Comparison of ENCODE assay signal across 15 cellular contexts in the genomic region with DNA sequence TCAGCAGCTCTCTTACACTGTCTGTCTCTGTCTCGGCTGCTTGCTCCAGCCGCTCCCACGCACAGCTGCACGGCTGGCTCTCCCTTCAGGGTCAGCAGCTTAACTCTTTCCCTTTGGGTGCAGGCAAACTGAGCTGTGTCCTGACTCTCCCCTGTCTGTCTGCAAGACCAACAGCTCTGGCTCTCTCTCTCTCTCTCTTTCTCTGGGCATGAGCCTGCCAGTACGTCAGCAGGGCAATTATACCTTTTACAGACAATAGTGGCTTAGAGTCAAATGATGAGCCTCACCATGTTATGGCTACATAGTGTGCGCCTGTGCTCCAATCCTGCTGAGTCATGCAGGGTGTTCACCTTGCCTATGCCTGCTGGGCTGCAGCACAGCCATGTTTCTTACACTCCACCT.
DNase-seq lines count a peak whose midpoint lies in the region; FAIRE-seq and TF ChIP-seq lines count a peak whose summit lies in the region.
"Had no signal": no experiment of that assay in that cellular context is flagged by ENCODE, and none has a peak within 500 bp of the region (broad histone marks: within the 10 kb centered on the region; RNA-seq: fewer than 3 reads in every experiment).

No MANE protein-coding gene starts in this region.

- no peak overlapping the region for H2BK5ac ChIP-seq in mesenchymal stem cell (ENCODE audit: low read depth, low read length, poor library complexity, severe bottlenecking)

- H3K9me3 ChIP-seq in mesenchymal stem cell (ENCODE audit: control insufficient read depth, low read length): no peaks in the 10 kb centered on the region

- no peak overlapping the region for H3K4me3 ChIP-seq in Jurkat, Clone E6-1 (ENCODE audit: low read length)
- no peak overlapping the region for H3K4me3 ChIP-seq in bronchial epithelial cell (ENCODE audit: low read depth, low read length)
- H3K4me3 ChIP-seq in mesenchymal stem cell (ENCODE audit: insufficient read depth in 1 of 2, low read depth in 1 of 2, low read length in 2 of 2): peak overlapping the region in 1 of 2 experiments; percentile 25
- H3K4me3 ChIP-seq: BLaER1 treated with 17β-estradiol and CSF1 and Interleukin-3, amounts not matched to agents 10 nM and 100 nM had no signal

- in situ Hi-C loops in GM13976 (cut with MboI; ENCODE audit: low sequenced_read_pairs, unreplicated experiment): no loop called here

- no peak overlapping the region for H4K91ac ChIP-seq in mesenchymal stem cell (ENCODE audit: low read length)

- no peak overlapping the region for H3K4ac ChIP-seq in mesenchymal stem cell (ENCODE audit: low read depth in 1 of 2, low read length in 2 of 2)

- H3K14ac ChIP-seq in mesenchymal stem cell (ENCODE audit: low read length in 2 of 2): no peak overlapping the region

- no peaks in the 10 kb centered on the region for H3K79me1 ChIP-seq in mesenchymal stem cell (replicated peaks; ENCODE audit: low read length, poor library complexity, severe bottlenecking)

- H2BK12ac ChIP-seq in mesenchymal stem cell (ENCODE audit: low read length in 2 of 2): no peak overlapping the region

- no peaks in the 10 kb centered on the region for H3K36me3 ChIP-seq in bronchial epithelial cell (ENCODE audit: control insufficient read depth, insufficient read depth, low read length)
- H3K36me3 ChIP-seq in mesenchymal stem cell (ENCODE audit: control insufficient read depth in 1 of 2, insufficient read depth in 2 of 2, low read depth in 1 of 2, low read length in 2 of 2): no peaks in the 10 kb centered on the region

- 91% methylated on average over 6 of the region's 6 CpGs for WGBS in mesenchymal stem cell

- no peak overlapping the region for H2AFZ ChIP-seq in mesenchymal stem cell (ENCODE audit: low read depth, low read length)

- no peak overlapping the region for H3K4me2 ChIP-seq in mesenchymal stem cell (ENCODE audit: low read length, poor library complexity, severe bottlenecking)
- H3K4me2 ChIP-seq: BLaER1 treated with 17β-estradiol and CSF1 and Interleukin-3, amounts not matched to agents 10 nM and 100 nM had no signal

- H3K18ac ChIP-seq in mesenchymal stem cell (ENCODE audit: low read depth in 1 of 2, low read length in 2 of 2): no peak overlapping the region

- H2BK15ac ChIP-seq in mesenchymal stem cell (ENCODE audit: low read depth, poor library complexity, severe bottlenecking): no peak overlapping the region

- no peak overlapping the region for H2AK5ac ChIP-seq in mesenchymal stem cell (ENCODE audit: low read length, severe bottlenecking)

- peaks cover 2% of the 10 kb centered on the region for H3K4me1 ChIP-seq in mesenchymal stem cell (ENCODE audit: control insufficient read depth, insufficient read depth, low read depth, low read length)

- DNase-seq in EL (peak; percentile 14), bronchial epithelial cell (ENCODE audit: low read depth) (peak; percentile 18), mesenchymal stem cell (no peak), GM13976 (ENCODE audit: low spot score) (no peak), NCI-H446 (lab: John Stamatoyannopoulos, UW) (no peak), RKO (ENCODE audit: low spot score) (no peak)
- DNase-seq in Jurkat, Clone E6-1 (ENCODE audit: low read depth, low spot score): peak; percentile 20
- DNase-seq in effector CD8-positive, alpha-beta T cell (lab: John Stamatoyannopoulos, UW): no peak
- DNase-seq: activated naive CD4-positive, alpha-beta T cell treated with anti-CD3 and anti-CD28 coated beads, Interleukin-2, amount 50 U/mL, for 16 hours; effector CD4-positive, alpha-beta T cell; stimulated activated CD4-positive, alpha-beta T cell treated with anti-CD3 and anti-CD28 coated beads, Interleukin-4, amount 100 ng/mL, for 1 hour; stimulated activated CD8-positive, alpha-beta memory T cell treated with anti-CD3 and anti-CD28 coated beads, Interleukin-4, amount 100 ng/mL, for 48 hours; T1000 had no signal

- H3K27ac ChIP-seq in mesenchymal stem cell (ENCODE audit: low read length, poor library complexity, severe bottlenecking): no peak overlapping the region
- H3K27ac ChIP-seq: BLaER1 treated with 17β-estradiol and CSF1 and Interleukin-3, amounts not matched to agents 10 nM and 100 nM had no signal

- no peak overlapping the region for H3K23ac ChIP-seq in mesenchymal stem cell (ENCODE audit: low read length in 2 of 2)

- H2BK120ac ChIP-seq in mesenchymal stem cell (ENCODE audit: low read depth, low read length): no peak overlapping the region

- H3K27me3 ChIP-seq in bronchial epithelial cell (ENCODE audit: control insufficient read depth, insufficient read depth, low read length) (no peaks in the 10 kb centered on the region), mesenchymal stem cell (ENCODE audit: control insufficient read depth in 1 of 2, insufficient read depth in 1 of 2, low read length in 2 of 2) (no peaks in the 10 kb centered on the region)
- H3K27me3 ChIP-seq: BLaER1 treated with 17β-estradiol and CSF1 and Interleukin-3, amounts not matched to agents 10 nM and 100 nM had no signal

- no peak overlapping the region for H4K8ac ChIP-seq in mesenchymal stem cell (ENCODE audit: low read length)

- H3K9ac ChIP-seq in mesenchymal stem cell (ENCODE audit: low read length): peak overlapping the region; percentile 69
- H3K9ac ChIP-seq: BLaER1 treated with 17β-estradiol and CSF1 and Interleukin-3, amounts not matched to agents 10 nM and 100 nM had no signal

- TF ChIP-seq CTCF in bronchial epithelial cell (IDR thresholded peaks at IDR 0.05; ENCODE audit: insufficient read depth, low read length, severe bottlenecking) (no peak), GM13976 (IDR thresholded peaks at IDR 0.05; ENCODE audit: borderline replicate concordance, control extremely low read depth, extremely low read depth, insufficient read depth, missing control alignments) (no peak)

- no peak for FAIRE-seq in bronchial epithelial cell (lab: Jason Lieb, UNC)
- FAIRE-seq: frontal cortex had no signal

Comparison
In these comparisons a context has a peak if more than half of its experiments do, and no peak if none do; other contexts are left out.
1. DNase-seq: peak in EL (single experiment), Jurkat, Clone E6-1 (single experiment) and bronchial epithelial cell (single experiment); none in mesenchymal stem cell (single experiment), effector CD8-positive, alpha-beta T cell (single experiment), GM13976 (single experiment), NCI-H446 (0 of 2) and RKO (single experiment).